27 cellular contexts compared by ENCODE assay signal in genomic region chr1:99507906-99508732, GRCh38.
"Had no signal": no experiment of that assay in that cellular context is flagged by ENCODE, and none has a peak within 500 bp of the region (broad histone marks: within the 10 kb centered on the region; RNA-seq: fewer than 3 reads in every experiment).

No MANE protein-coding gene starts in this region.

- H3K27me3 ChIP-seq: colonic mucosa, gastroesophageal sphincter, heart left ventricle, hepatocyte, ovary, right lobe of liver, stomach, thyroid gland, vagina had no signal

- H3K9me3 ChIP-seq: colonic mucosa, gastroesophageal sphincter, heart left ventricle, ovary, right lobe of liver, thyroid gland, vagina had no signal

- ATAC-seq: esophagus mucosa; gastroesophageal sphincter; heart left ventricle; naive thymus-derived CD8-positive, alpha-beta T cell; right lobe of liver; stimulated activated effector memory CD8-positive, alpha-beta T cell treated with anti-CD3 and anti-CD28 coated beads, Interleukin-12 subunit alpha, Interleukin-12 subunit beta, amount 100 ng/mL, for 72 hours had no signal

- FAIRE-seq: islet of Langerhans had no signal

- H3K4me2 ChIP-seq: hepatocyte, smooth muscle cell had no signal

- H2AFZ ChIP-seq: hepatocyte had no signal

- H3K4me3 ChIP-seq: colonic mucosa, gastroesophageal sphincter, heart left ventricle, hepatocyte, ovary, right lobe of liver, smooth muscle cell, stomach, thyroid gland, vagina had no signal

- DNase-seq: colonic mucosa; effector CD8-positive, alpha-beta T cell; endodermal cell; foreskin fibroblast; kidney glomerular epithelial cell; mammary epithelial cell; nephron progenitor cell; occipital lobe; ovary; retina; stimulated activated CD4-positive, alpha-beta T cell treated with anti-CD3 and anti-CD28 coated beads, Interleukin-2, amount 100 ng/mL, for 24 hours; stimulated activated CD4-positive, alpha-beta T cell treated with anti-CD3 and anti-CD28 coated beads, Interleukin-4, amount 100 ng/mL, for 24 hours; stimulated activated naive CD4-positive, alpha-beta T cell treated with Interleukin-2 at 50 U/mL for 16 hours; stomach; trophoblast cell had no signal

- H3K27ac ChIP-seq: colonic mucosa, epithelial cell of prostate, gastroesophageal sphincter, heart left ventricle, hepatocyte, ovary, right lobe of liver, stomach, thyroid gland, vagina had no signal

- H3K36me3 ChIP-seq: colonic mucosa, gastroesophageal sphincter, heart left ventricle, ovary, right lobe of liver, stomach, thyroid gland, vagina had no signal

- H3K4me1 ChIP-seq: colonic mucosa, gastroesophageal sphincter, right lobe of liver, stomach, thyroid gland, vagina had no signal
